ENCODE assay signal across 11 cellular contexts in the genomic region with DNA sequence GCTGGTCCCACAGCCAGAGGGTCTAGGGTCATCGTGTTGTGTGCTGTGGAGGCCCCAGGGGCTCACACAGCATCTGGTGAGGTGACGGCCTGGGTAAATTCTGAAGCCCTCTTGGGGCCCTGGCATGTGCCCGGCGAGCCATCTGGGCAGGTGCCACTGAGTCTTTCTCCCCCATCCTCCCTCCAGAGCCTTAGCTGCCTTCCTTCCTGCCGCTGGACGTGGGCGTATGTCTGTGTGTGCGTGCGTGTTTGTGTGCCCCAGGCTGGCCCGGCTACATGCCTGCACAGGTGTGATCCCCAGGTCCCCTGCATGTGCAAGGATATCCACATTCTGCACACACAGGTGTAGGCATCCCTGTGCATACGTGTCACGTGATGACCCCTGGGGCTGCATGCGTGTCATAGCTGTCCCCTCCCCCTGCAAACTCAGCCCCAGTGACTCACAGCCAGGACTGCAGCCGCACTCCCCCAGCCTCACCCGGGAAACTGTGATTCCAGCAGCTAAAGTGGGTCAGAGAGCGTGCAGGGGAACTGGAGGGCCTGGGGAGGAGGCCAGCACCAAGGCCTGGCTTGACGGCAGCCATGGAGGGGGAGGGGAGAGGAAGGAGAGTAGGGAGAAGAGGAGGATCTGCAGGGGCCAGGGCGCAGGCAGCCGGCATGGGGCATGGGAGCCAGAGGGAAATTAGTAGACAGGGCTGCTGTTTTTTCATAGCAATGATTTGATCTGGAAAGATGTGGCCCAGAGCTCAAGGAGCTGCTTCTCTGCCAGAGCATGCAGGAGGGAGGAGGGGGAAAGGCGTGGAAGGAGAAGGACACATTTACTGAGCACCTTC. TPM values are rescaled to one million over a fixed set of nuclear protein-coding genes. Genes with fewer than 3 reads are reported as not detected.
DNase-seq lines count a peak whose midpoint lies in the region; ATAC-seq, FAIRE-seq and TF ChIP-seq lines count a peak whose summit lies in the region.
"Had no signal": no experiment of that assay in that cellular context is flagged by ENCODE, and none has a peak within 500 bp of the region (broad histone marks: within the 10 kb centered on the region; RNA-seq: fewer than 3 reads in every experiment).

No MANE protein-coding gene starts in this region.

- peaks cover 3% of the 10 kb centered on the region for H3K27me3 Mint-ChIP-seq in activated T-helper 17 cell treated with anti-CD3 and anti-CD28 coated beads, Interleukin-2, amount 50 U/mL, for 72 hours

- H3K4me1 ChIP-seq in HUES48 (ENCODE audit: control insufficient read depth, insufficient read depth, low read length), result peaks cover 9% of the 10 kb centered on the region; the same call in 1 of the 2 replicates
- H3K4me1 ChIP-seq in kidney (ENCODE audit: control insufficient read depth in 1 of 2, insufficient read depth in 1 of 2, low read depth in 1 of 2, low read length in 2 of 2), result peaks cover 0 to 8% of the 10 kb centered on the region in 2 donors
- H3K4me1 ChIP-seq: transverse colon had no signal

- ATAC-seq in activated T-helper 17 cell treated with anti-CD3 and anti-CD28 coated beads, Interleukin-2, amount 50 U/mL, for 72 hours (replicated peaks), result peak; percentile 43
- no peak for ATAC-seq in GM21423 (IDR thresholded peaks at IDR 0.05; ENCODE audit: unreplicated experiment)

- intact Hi-C loops in kidney (cut with DNase I), result no loop called here

- peak; percentile 25 for DNase-seq in EL
- peak; percentile 59 for DNase-seq in kidney
- no peak for DNase-seq in superior temporal gyrus (ENCODE audit: extremely low spot score)
- no peak for DNase-seq in NCI-H2171 treated with DMSO at 0.1 percent for 48 hours (lab: John Stamatoyannopoulos, UW)
- DNase-seq: activated T-cell treated with anti-CD3 and anti-CD28 coated beads, Interleukin-2, amount 50 U/mL, for 1 hour; transverse colon had no signal

- H3K9me3 Mint-ChIP-seq in activated T-helper 17 cell treated with anti-CD3 and anti-CD28 coated beads, Interleukin-2, amount 50 U/mL, for 72 hours, result no peaks in the 10 kb centered on the region

- no peaks in the 10 kb centered on the region for H3K36me3 Mint-ChIP-seq in activated T-helper 17 cell treated with anti-CD3 and anti-CD28 coated beads, Interleukin-2, amount 50 U/mL, for 72 hours (ENCODE audit: low read depth)

- FAIRE-seq in kidney (lab: Jason Lieb, UNC), result no peak
- FAIRE-seq: frontal cortex had no signal

- no peak overlapping the region for H3K4me3 Mint-ChIP-seq in activated T-helper 17 cell treated with anti-CD3 and anti-CD28 coated beads, Interleukin-2, amount 50 U/mL, for 72 hours

- H3K27ac ChIP-seq in HUES48 (ENCODE audit: low read depth, low read length), result peak overlapping the region; percentile 14
- H3K27ac ChIP-seq in kidney (ENCODE audit: low read depth in 2 of 2, low read length in 2 of 2), result no peak overlapping the region
- H3K27ac ChIP-seq: transverse colon had no signal

- H3K36me3 ChIP-seq in HUES48 (ENCODE audit: control insufficient read depth, insufficient read depth, low read length) (no peaks in the 10 kb centered on the region), kidney (ENCODE audit: control insufficient read depth in 1 of 2, insufficient read depth in 2 of 2, low read length in 2 of 2) (no peaks in the 10 kb centered on the region)
- H3K36me3 ChIP-seq: transverse colon had no signal

- no peaks in the 10 kb centered on the region for H3K9me3 ChIP-seq in HUES48 (ENCODE audit: control insufficient read depth, insufficient read depth, low read length)
- no peaks in the 10 kb centered on the region for H3K9me3 ChIP-seq in kidney (ENCODE audit: control insufficient read depth in 1 of 2, low read length in 2 of 2)
- H3K9me3 ChIP-seq: transverse colon had no signal

- H3K9ac ChIP-seq in HUES48 (ENCODE audit: low read depth, low read length), result no peak overlapping the region
- H3K9ac ChIP-seq in kidney (ENCODE audit: low read length in 2 of 2), result no peak overlapping the region

- no peak for TF ChIP-seq CTCF in kidney (IDR thresholded peaks at IDR 0.05; ENCODE audit: borderline replicate concordance, extremely low read depth, insufficient read depth)

- H3K27me3 ChIP-seq in HUES48 (ENCODE audit: control insufficient read depth, insufficient read depth, low read length), result no peaks in the 10 kb centered on the region

- no peaks in the 10 kb centered on the region for H3K4me1 Mint-ChIP-seq in activated T-helper 17 cell treated with anti-CD3 and anti-CD28 coated beads, Interleukin-2, amount 50 U/mL, for 72 hours

- no peak overlapping the region for H3K27ac Mint-ChIP-seq in activated T-helper 17 cell treated with anti-CD3 and anti-CD28 coated beads, Interleukin-2, amount 50 U/mL, for 72 hours
- H3K27ac Mint-ChIP-seq: progenitor cell of endocrine pancreas had no signal

- no peak overlapping the region for H3K4me3 ChIP-seq in HUES48 (ENCODE audit: low read depth, low read length)
- no peak overlapping the region for H3K4me3 ChIP-seq in kidney (ENCODE audit: low read length in 2 of 2)
- H3K4me3 ChIP-seq: transverse colon had no signal

RNA-seq across cellular contexts. Expression of a gene that starts 46.4 kb away (rescaled TPM):
- under 1 TPM; 0.06 to 0.19 TPM for total RNA-seq in activated T-helper 17 cell treated with anti-CD3 and anti-CD28 coated beads, Interleukin-2, amount 50 U/mL, for 72 hours
- 3.8 TPM for total RNA-seq in kidney
- polyA plus RNA-seq in kidney (ENCODE audit: insufficient read depth, low read depth, low replicate concordance), result 3.5 TPM

Comparison
In these comparisons a context has a peak if more than half of its experiments do, and no peak if none do; other contexts are left out.
1. DNase-seq: peak in EL (single experiment) and kidney (single experiment); none in superior temporal gyrus (single experiment) and NCI-H2171 treated with DMSO at 0.1 percent for 48 hours (single experiment).